In genomic region chr16:19885456-19886060, GRCh38 we compare ENCODE assay signal across 1 cellular context.
TF ChIP-seq lines count a peak whose summit lies in the region.

No MANE protein-coding gene starts in this region.

TF ChIP-seq in HepG2, 621 proteins besides CTCF, POLR2A, EP300 and RAD21 (continued from another document):
- TF ChIP-seq ZBTB40 (IDR thresholded peaks at IDR 0.05): no peak
- TF ChIP-seq ZBTB40 (CRISPR knock-in tag; IDR thresholded peaks at IDR 0.05): 0 out of 2 replicates have a peak, but pooled peaks have one; percentile 25
- TF ChIP-seq JUNB (CRISPR knock-in tag; IDR thresholded peaks at IDR 0.05; ENCODE audit: borderline replicate concordance): no peak
